ENCODE assay signal across 1 cellular context in genomic region chr17:28937044-28937729, GRCh38.
TF ChIP-seq lines count a peak whose summit lies in the region.

No MANE protein-coding gene starts in this region.

TF ChIP-seq in HepG2, 621 proteins besides CTCF, POLR2A, EP300 and RAD21 (continues in another document):
- TF ChIP-seq MEIS2 (CRISPR knock-in tag; IDR thresholded peaks at IDR 0.05) (no peak), RNF2 (conservative IDR thresholded peaks at IDR 0.05; ENCODE audit: low read depth) (no peak), ZNF263 (CRISPR knock-in tag; IDR thresholded peaks at IDR 0.05) (no peak), ZBTB21 (CRISPR knock-in tag; IDR thresholded peaks at IDR 0.05) (no peak), SOX5 (CRISPR knock-in tag; IDR thresholded peaks at IDR 0.05; ENCODE audit: borderline replicate concordance) (peak; percentile 80), SKI (IDR thresholded peaks at IDR 0.05; ENCODE audit: partially characterized antibody) (no peak), ZBTB8A (CRISPR knock-in tag; IDR thresholded peaks at IDR 0.05; ENCODE audit: borderline replicate concordance, low read depth) (no peak), JUN (CRISPR knock-in tag; IDR thresholded peaks at IDR 0.05) (no peak), RFXANK (CRISPR knock-in tag; IDR thresholded peaks at IDR 0.05) (no peak), ZNF253 (CRISPR knock-in tag; IDR thresholded peaks at IDR 0.05; ENCODE audit: borderline replicate concordance) (no peak), NFKBIZ (CRISPR knock-in tag; IDR thresholded peaks at IDR 0.05) (no peak), ZNF546 (CRISPR knock-in tag; conservative IDR thresholded peaks at IDR 0.05) (no peak), BRD4 (CRISPR knock-in tag; IDR thresholded peaks at IDR 0.05) (no peak), HNF4G (IDR thresholded peaks at IDR 0.05; ENCODE audit: borderline replicate concordance, low read depth, low read length) (peak; percentile 44; the same call in 1 of the 2 replicates), HNF4G (CRISPR knock-in tag; IDR thresholded peaks at IDR 0.05; ENCODE audit: borderline replicate concordance, low read depth) (no peak), NCOA2 (CRISPR knock-in tag; IDR thresholded peaks at IDR 0.05) (peak; percentile 54; the same call in 1 of the 2 replicates), HOXA3 (CRISPR knock-in tag; IDR thresholded peaks at IDR 0.05) (no peak), ZNF446 (CRISPR knock-in tag; IDR thresholded peaks at IDR 0.05) (no peak), ZNF790 (CRISPR knock-in tag; IDR thresholded peaks at IDR 0.05; ENCODE audit: borderline replicate concordance) (no peak), RBAK (CRISPR knock-in tag; IDR thresholded peaks at IDR 0.05) (no peak), KAT8 (CRISPR knock-in tag; IDR thresholded peaks at IDR 0.05) (peak; percentile 49; the same call in 1 of the 2 replicates), TAF15 (IDR thresholded peaks at IDR 0.05; ENCODE audit: low read depth, low read length, poor library complexity, severe bottlenecking) (no peak), ZNF256 (CRISPR knock-in tag; conservative IDR thresholded peaks at IDR 0.05) (no peak), HMGA1 (CRISPR knock-in tag; conservative IDR thresholded peaks at IDR 0.05) (no peak), ZNF784 (CRISPR knock-in tag; IDR thresholded peaks at IDR 0.05; ENCODE audit: borderline replicate concordance) (no peak), LBX2 (CRISPR knock-in tag; IDR thresholded peaks at IDR 0.05; ENCODE audit: borderline replicate concordance) (no peak), LCORL (IDR thresholded peaks at IDR 0.05) (no peak), LCORL (CRISPR knock-in tag; IDR thresholded peaks at IDR 0.05) (no peak), ZNF737 (CRISPR knock-in tag; IDR thresholded peaks at IDR 0.05; ENCODE audit: borderline replicate concordance) (no peak), PPARG (CRISPR knock-in tag; conservative IDR thresholded peaks at IDR 0.05) (no peak), PITX1 (CRISPR knock-in tag; IDR thresholded peaks at IDR 0.05) (no peak), ZFP36L2 (CRISPR knock-in tag; IDR thresholded peaks at IDR 0.05) (no peak), RFX1 (IDR thresholded peaks at IDR 0.05) (no peak), KMT2B (CRISPR knock-in tag; IDR thresholded peaks at IDR 0.05) (peak; percentile 42; the same call in 1 of the 2 replicates), ZNF124 (CRISPR knock-in tag; IDR thresholded peaks at IDR 0.05) (no peak), TP53 (CRISPR knock-in tag; conservative IDR thresholded peaks at IDR 0.05) (no peak), PBX2 (CRISPR knock-in tag; IDR thresholded peaks at IDR 0.05) (no peak), PHF5A (CRISPR knock-in tag; IDR thresholded peaks at IDR 0.05; ENCODE audit: low read depth, unreplicated experiment) (peak; percentile 23), MAFK (conservative IDR thresholded peaks at IDR 0.05 in 1 of 2, IDR thresholded peaks at IDR 0.05 in 1 of 2; ENCODE audit: low read length in 2 of 2) (peak; percentile 41 to 75; a peak in 3 of 4 replicates), POLR2AphosphoS2 (IDR thresholded peaks at IDR 0.05; ENCODE audit: low read depth, low read length) (no peak), SOX13 (IDR thresholded peaks at IDR 0.05) (no peak), SOX13 (CRISPR knock-in tag; conservative IDR thresholded peaks at IDR 0.05 in 1 of 2, IDR thresholded peaks at IDR 0.05 in 1 of 2) (peak in 1 of 2 experiments; percentile 83; a peak in 2 of 4 replicates), RXRB (CRISPR knock-in tag; IDR thresholded peaks at IDR 0.05; ENCODE audit: borderline replicate concordance) (peak; percentile 45; the same call in 1 of the 2 replicates), ISL2 (CRISPR knock-in tag; IDR thresholded peaks at IDR 0.05) (0 out of 2 replicates have a peak, but pooled peaks have one; percentile 36)
- TF ChIP-seq, protein P1, sequence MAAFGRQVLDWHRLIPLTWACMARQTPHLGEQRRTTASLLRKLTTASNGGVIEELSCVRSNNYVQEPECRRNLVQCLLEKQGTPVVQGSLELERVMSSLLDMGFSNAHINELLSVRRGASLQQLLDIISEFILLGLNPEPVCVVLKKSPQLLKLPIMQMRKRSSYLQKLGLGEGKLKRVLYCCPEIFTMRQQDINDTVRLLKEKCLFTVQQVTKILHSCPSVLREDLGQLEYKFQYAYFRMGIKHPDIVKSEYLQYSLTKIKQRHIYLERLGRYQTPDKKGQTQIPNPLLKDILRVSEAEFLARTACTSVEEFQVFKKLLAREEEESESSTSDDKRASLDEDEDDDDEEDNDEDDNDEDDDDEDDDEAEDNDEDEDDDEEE (CRISPR knock-in tag; IDR thresholded peaks at IDR 0.05) = no peak
- TF ChIP-seq, protein P2, sequence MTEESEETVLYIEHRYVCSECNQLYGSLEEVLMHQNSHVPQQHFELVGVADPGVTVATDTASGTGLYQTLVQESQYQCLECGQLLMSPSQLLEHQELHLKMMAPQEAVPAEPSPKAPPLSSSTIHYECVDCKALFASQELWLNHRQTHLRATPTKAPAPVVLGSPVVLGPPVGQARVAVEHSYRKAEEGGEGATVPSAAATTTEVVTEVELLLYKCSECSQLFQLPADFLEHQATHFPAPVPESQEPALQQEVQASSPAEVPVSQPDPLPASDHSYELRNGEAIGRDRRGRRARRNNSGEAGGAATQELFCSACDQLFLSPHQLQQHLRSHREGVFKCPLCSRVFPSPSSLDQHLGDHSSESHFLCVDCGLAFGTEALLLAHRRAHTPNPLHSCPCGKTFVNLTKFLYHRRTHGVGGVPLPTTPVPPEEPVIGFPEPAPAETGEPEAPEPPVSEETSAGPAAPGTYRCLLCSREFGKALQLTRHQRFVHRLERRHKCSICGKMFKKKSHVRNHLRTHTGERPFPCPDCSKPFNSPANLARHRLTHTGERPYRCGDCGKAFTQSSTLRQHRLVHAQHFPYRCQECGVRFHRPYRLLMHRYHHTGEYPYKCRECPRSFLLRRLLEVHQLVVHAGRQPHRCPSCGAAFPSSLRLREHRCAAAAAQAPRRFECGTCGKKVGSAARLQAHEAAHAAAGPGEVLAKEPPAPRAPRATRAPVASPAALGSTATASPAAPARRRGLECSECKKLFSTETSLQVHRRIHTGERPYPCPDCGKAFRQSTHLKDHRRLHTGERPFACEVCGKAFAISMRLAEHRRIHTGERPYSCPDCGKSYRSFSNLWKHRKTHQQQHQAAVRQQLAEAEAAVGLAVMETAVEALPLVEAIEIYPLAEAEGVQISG (CRISPR knock-in tag; IDR thresholded peaks at IDR 0.05) = no peak
- TF ChIP-seq, protein P3, sequence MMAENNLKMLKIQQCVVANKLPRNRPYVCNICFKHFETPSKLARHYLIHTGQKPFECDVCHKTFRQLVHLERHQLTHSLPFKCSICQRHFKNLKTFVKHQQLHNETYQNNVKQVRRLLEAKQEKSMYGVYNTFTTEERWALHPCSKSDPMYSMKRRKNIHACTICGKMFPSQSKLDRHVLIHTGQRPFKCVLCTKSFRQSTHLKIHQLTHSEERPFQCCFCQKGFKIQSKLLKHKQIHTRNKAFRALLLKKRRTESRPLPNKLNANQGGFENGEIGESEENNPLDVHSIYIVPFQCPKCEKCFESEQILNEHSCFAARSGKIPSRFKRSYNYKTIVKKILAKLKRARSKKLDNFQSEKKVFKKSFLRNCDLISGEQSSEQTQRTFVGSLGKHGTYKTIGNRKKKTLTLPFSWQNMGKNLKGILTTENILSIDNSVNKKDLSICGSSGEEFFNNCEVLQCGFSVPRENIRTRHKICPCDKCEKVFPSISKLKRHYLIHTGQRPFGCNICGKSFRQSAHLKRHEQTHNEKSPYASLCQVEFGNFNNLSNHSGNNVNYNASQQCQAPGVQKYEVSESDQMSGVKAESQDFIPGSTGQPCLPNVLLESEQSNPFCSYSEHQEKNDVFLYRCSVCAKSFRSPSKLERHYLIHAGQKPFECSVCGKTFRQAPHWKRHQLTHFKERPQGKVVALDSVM (CRISPR knock-in tag; IDR thresholded peaks at IDR 0.05) = no peak
- TF ChIP-seq, protein P4, sequence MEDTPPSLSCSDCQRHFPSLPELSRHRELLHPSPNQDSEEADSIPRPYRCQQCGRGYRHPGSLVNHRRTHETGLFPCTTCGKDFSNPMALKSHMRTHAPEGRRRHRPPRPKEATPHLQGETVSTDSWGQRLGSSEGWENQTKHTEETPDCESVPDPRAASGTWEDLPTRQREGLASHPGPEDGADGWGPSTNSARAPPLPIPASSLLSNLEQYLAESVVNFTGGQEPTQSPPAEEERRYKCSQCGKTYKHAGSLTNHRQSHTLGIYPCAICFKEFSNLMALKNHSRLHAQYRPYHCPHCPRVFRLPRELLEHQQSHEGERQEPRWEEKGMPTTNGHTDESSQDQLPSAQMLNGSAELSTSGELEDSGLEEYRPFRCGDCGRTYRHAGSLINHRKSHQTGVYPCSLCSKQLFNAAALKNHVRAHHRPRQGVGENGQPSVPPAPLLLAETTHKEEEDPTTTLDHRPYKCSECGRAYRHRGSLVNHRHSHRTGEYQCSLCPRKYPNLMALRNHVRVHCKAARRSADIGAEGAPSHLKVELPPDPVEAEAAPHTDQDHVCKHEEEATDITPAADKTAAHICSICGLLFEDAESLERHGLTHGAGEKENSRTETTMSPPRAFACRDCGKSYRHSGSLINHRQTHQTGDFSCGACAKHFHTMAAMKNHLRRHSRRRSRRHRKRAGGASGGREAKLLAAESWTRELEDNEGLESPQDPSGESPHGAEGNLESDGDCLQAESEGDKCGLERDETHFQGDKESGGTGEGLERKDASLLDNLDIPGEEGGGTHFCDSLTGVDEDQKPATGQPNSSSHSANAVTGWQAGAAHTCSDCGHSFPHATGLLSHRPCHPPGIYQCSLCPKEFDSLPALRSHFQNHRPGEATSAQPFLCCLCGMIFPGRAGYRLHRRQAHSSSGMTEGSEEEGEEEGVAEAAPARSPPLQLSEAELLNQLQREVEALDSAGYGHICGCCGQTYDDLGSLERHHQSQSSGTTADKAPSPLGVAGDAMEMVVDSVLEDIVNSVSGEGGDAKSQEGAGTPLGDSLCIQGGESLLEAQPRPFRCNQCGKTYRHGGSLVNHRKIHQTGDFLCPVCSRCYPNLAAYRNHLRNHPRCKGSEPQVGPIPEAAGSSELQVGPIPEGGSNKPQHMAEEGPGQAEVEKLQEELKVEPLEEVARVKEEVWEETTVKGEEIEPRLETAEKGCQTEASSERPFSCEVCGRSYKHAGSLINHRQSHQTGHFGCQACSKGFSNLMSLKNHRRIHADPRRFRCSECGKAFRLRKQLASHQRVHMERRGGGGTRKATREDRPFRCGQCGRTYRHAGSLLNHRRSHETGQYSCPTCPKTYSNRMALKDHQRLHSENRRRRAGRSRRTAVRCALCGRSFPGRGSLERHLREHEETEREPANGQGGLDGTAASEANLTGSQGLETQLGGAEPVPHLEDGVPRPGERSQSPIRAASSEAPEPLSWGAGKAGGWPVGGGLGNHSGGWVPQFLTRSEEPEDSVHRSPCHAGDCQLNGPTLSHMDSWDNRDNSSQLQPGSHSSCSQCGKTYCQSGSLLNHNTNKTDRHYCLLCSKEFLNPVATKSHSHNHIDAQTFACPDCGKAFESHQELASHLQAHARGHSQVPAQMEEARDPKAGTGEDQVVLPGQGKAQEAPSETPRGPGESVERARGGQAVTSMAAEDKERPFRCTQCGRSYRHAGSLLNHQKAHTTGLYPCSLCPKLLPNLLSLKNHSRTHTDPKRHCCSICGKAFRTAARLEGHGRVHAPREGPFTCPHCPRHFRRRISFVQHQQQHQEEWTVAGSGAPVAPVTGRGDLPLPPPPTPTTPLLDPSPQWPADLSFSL (CRISPR knock-in tag; IDR thresholded peaks at IDR 0.05) = no peak
- TF ChIP-seq, protein P5, sequence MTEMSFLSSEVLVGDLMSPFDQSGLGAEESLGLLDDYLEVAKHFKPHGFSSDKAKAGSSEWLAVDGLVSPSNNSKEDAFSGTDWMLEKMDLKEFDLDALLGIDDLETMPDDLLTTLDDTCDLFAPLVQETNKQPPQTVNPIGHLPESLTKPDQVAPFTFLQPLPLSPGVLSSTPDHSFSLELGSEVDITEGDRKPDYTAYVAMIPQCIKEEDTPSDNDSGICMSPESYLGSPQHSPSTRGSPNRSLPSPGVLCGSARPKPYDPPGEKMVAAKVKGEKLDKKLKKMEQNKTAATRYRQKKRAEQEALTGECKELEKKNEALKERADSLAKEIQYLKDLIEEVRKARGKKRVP (CRISPR knock-in tag; IDR thresholded peaks at IDR 0.05) = peak in 1 of 2 experiments; percentile 83; a peak in 2 of 4 replicates
- TF ChIP-seq, protein P6, sequence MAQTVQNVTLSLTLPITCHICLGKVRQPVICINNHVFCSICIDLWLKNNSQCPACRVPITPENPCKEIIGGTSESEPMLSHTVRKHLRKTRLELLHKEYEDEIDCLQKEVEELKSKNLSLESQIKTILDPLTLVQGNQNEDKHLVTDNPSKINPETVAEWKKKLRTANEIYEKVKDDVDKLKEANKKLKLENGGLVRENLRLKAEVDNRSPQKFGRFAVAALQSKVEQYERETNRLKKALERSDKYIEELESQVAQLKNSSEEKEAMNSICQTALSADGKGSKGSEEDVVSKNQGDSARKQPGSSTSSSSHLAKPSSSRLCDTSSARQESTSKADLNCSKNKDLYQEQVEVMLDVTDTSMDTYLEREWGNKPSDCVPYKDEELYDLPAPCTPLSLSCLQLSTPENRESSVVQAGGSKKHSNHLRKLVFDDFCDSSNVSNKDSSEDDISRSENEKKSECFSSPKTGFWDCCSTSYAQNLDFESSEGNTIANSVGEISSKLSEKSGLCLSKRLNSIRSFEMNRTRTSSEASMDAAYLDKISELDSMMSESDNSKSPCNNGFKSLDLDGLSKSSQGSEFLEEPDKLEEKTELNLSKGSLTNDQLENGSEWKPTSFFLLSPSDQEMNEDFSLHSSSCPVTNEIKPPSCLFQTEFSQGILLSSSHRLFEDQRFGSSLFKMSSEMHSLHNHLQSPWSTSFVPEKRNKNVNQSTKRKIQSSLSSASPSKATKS (CRISPR knock-in tag; IDR thresholded peaks at IDR 0.05) = no peak
